8 cellular contexts compared by ENCODE assay signal in the genomic region with DNA sequence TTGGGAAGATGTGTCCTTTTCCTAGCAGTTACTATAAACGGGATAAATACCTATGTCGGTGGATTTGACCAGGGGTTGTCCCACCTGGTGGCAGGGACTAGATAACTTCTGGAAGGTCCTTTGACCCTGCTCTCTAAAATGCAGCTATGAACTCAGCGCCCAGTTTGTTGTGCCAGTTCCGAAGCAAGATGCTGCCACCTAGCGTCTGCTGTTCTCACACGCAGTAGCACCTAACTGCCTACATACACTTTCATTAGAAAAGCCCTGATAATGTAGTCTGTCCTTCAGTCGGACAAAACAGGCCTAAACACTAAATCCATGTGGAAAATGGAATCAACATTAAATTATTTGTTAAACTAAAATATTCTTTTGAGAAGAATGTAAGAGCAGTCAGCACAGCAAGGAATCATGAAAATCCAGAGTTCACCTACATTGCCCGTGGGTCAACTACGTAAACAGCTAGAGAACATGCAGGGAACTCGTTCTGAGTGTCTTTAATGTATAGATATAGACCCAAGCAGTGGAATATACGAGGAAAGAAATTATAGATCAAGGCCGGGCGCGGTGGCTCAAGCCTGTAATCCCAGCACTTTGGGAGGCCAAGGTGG. TPM values are rescaled to one million over a fixed set of nuclear protein-coding genes. Genes with fewer than 3 reads are reported as not detected.
DNase-seq lines count a peak whose midpoint lies in the region; ATAC-seq and TF ChIP-seq lines count a peak whose summit lies in the region.

No MANE protein-coding gene starts in this region.

- no peak overlapping the region for H3K27ac Mint-ChIP-seq in CD4-positive, CD25-positive, alpha-beta regulatory T cell
- no peak overlapping the region for H3K27ac Mint-ChIP-seq in activated CD4-positive, alpha-beta T cell treated with anti-CD3 and anti-CD28 coated beads for 36 hours

- no peaks in the 10 kb centered on the region for H3K9me3 ChIP-seq in CD4-positive, CD25-positive, alpha-beta regulatory T cell (ENCODE audit: control insufficient read depth in 2 of 2, low read length in 2 of 2)
- no peaks in the 10 kb centered on the region for H3K9me3 ChIP-seq in liver (ENCODE audit: control insufficient read depth in 4 of 4, low read length in 3 of 4)

- peaks cover 0 to 5% (median 0%) of the 10 kb centered on the region in 4 donors for H3K4me1 Mint-ChIP-seq in CD4-positive, CD25-positive, alpha-beta regulatory T cell
- H3K4me1 Mint-ChIP-seq in activated CD4-positive, alpha-beta T cell treated with anti-CD3 and anti-CD28 coated beads for 36 hours: peaks cover 13% of the 10 kb centered on the region

- intact Hi-C loops in activated CD4-positive, alpha-beta T cell treated with anti-CD3 and anti-CD28 coated beads for 36 hours (cut with DNase I, micrococcal nuclease): loop anchor here (1.0 kb wide), 2 partner anchors 146 to 504 kb away; no protein-coding TSS in a partner anchor

- TF ChIP-seq CTCF in choroid plexus epithelial cell (conservative IDR thresholded peaks at IDR 0.05; ENCODE audit: low read depth, low read length) (peak; percentile 98), liver (IDR thresholded peaks at IDR 0.05; ENCODE audit: low read depth, low read length, missing input control) (peak; percentile 88)

- H3K27me3 ChIP-seq in CD4-positive, CD25-positive, alpha-beta regulatory T cell (ENCODE audit: control insufficient read depth, insufficient read depth, low read length): no peaks in the 10 kb centered on the region
- H3K27me3 ChIP-seq in liver (ENCODE audit: control insufficient read depth in 4 of 4, insufficient read depth in 4 of 4, low read length in 3 of 4): no peaks in the 10 kb centered on the region

- H3K36me3 ChIP-seq in CD4-positive, CD25-positive, alpha-beta regulatory T cell (ENCODE audit: control insufficient read depth, insufficient read depth, low read length): peaks cover 2% of the 10 kb centered on the region
- H3K36me3 ChIP-seq in liver (ENCODE audit: control insufficient read depth in 4 of 4, insufficient read depth in 3 of 4, low read depth in 1 of 4, low read length in 3 of 4): peaks cover 0 to 7% (median 2%) of the 10 kb centered on the region in 4 donors

- no peak overlapping the region for H3K27ac ChIP-seq in CD4-positive, CD25-positive, alpha-beta regulatory T cell (ENCODE audit: insufficient read depth, low read length, poor library complexity, severe bottlenecking)
- no peak overlapping the region for H3K27ac ChIP-seq in liver (ENCODE audit: low read depth in 1 of 2, low read length in 2 of 2)

- peak; percentile 97 for TF ChIP-seq RAD21 in liver (IDR thresholded peaks at IDR 0.05)

- no peaks in the 10 kb centered on the region for H3K4me1 ChIP-seq in CD4-positive, CD25-positive, alpha-beta regulatory T cell (ENCODE audit: control insufficient read depth, insufficient read depth, low read length, poor library complexity, severe bottlenecking)
- H3K4me1 ChIP-seq in liver (ENCODE audit: control insufficient read depth in 4 of 4, insufficient read depth in 4 of 4, low read length in 3 of 4): peaks cover 0 to 22% (median 20%) of the 10 kb centered on the region in 4 donors

- POLR2A ChIA-PET in activated CD4-positive, alpha-beta T cell treated with anti-CD3 and anti-CD28 coated beads for 36 hours (lab: Charles Lee): no interaction called here

- H3K9me3 Mint-ChIP-seq in CD4-positive, CD25-positive, alpha-beta regulatory T cell: no peaks in the 10 kb centered on the region
- no peaks in the 10 kb centered on the region for H3K9me3 Mint-ChIP-seq in activated CD4-positive, alpha-beta T cell treated with anti-CD3 and anti-CD28 coated beads for 36 hours (ENCODE audit: low read depth)

- DNase-seq in CD4-positive, CD25-positive, alpha-beta regulatory T cell: peak; percentile 46 to 81 (median 62)
- peak; percentile 66 for DNase-seq in HCEC 1CT
- DNase-seq in NCI-H510A (lab: John Stamatoyannopoulos, UW): peak; percentile 47
- DNase-seq in activated CD4-positive, alpha-beta T cell treated with anti-CD3 and anti-CD28 coated beads for 36 hours: peak; percentile 84
- DNase-seq in choroid plexus epithelial cell (ENCODE audit: low read depth): peak; percentile 86
- DNase-seq in stimulated activated CD4-positive, alpha-beta T cell treated with anti-CD3 and anti-CD28 coated beads, TNF-alpha, amount 100 ng/mL, for 1 hour (ENCODE audit: low read depth in 3 of 3, low spot score in 1 of 3): peak; percentile 33 to 44 (median 34)

- no peaks in the 10 kb centered on the region for H3K27me3 Mint-ChIP-seq in CD4-positive, CD25-positive, alpha-beta regulatory T cell
- H3K27me3 Mint-ChIP-seq in activated CD4-positive, alpha-beta T cell treated with anti-CD3 and anti-CD28 coated beads for 36 hours: no peaks in the 10 kb centered on the region

- WGBS in liver: 41% methylated on average over 14 of the region's 14 CpGs

- H3K9ac ChIP-seq in liver (ENCODE audit: low read depth in 1 of 2, low read length in 2 of 2): no peak overlapping the region

- H3K4me3 Mint-ChIP-seq in CD4-positive, CD25-positive, alpha-beta regulatory T cell: no peak overlapping the region
- H3K4me3 Mint-ChIP-seq in activated CD4-positive, alpha-beta T cell treated with anti-CD3 and anti-CD28 coated beads for 36 hours: no peak overlapping the region

- H3K4me3 ChIP-seq in CD4-positive, CD25-positive, alpha-beta regulatory T cell (ENCODE audit: low read depth, low read length): no peak overlapping the region
- H3K4me3 ChIP-seq in choroid plexus epithelial cell (ENCODE audit: low read depth, low read length): no peak overlapping the region
- H3K4me3 ChIP-seq in liver (ENCODE audit: low read depth in 1 of 3, low read length in 3 of 3): no peak overlapping the region

- ATAC-seq in CD4-positive, CD25-positive, alpha-beta regulatory T cell (ENCODE audit: low read depth in 2 of 2): peak; percentile 58 to 68
- peak; percentile 87 for ATAC-seq in activated CD4-positive, alpha-beta T cell treated with anti-CD3 and anti-CD28 coated beads for 36 hours
- no peak for ATAC-seq in HG03280 (IDR thresholded peaks at IDR 0.05; ENCODE audit: unreplicated experiment)

- H3K36me3 Mint-ChIP-seq in CD4-positive, CD25-positive, alpha-beta regulatory T cell: peaks cover 18% of the 10 kb centered on the region
- H3K36me3 Mint-ChIP-seq in activated CD4-positive, alpha-beta T cell treated with anti-CD3 and anti-CD28 coated beads for 36 hours (ENCODE audit: low read depth): peaks cover 2% of the 10 kb centered on the region

- CTCF ChIA-PET in activated CD4-positive, alpha-beta T cell treated with anti-CD3 and anti-CD28 coated beads for 36 hours (lab: Charles Lee): interaction anchor here (0.6 to 4.6 kb wide), 33 partner anchors 8 to 506 kb away, joined by 3 to 39 read pairs (median 4); partner anchors contain the start of gene CRACR2A

TF ChIP-seq in liver, 16 proteins besides CTCF, POLR2A, EP300 and RAD21:
- TF ChIP-seq TAF1 (conservative IDR thresholded peaks at IDR 0.05) (no peak), RXRA (IDR thresholded peaks at IDR 0.05) (peak; percentile 55 to 61), HNF4A (conservative IDR thresholded peaks at IDR 0.05) (peak; percentile 14 to 31), NR2F2 (IDR thresholded peaks at IDR 0.05) (peak; percentile 14), YY1 (IDR thresholded peaks at IDR 0.05) (no peak)
- TF ChIP-seq, protein P1, sequence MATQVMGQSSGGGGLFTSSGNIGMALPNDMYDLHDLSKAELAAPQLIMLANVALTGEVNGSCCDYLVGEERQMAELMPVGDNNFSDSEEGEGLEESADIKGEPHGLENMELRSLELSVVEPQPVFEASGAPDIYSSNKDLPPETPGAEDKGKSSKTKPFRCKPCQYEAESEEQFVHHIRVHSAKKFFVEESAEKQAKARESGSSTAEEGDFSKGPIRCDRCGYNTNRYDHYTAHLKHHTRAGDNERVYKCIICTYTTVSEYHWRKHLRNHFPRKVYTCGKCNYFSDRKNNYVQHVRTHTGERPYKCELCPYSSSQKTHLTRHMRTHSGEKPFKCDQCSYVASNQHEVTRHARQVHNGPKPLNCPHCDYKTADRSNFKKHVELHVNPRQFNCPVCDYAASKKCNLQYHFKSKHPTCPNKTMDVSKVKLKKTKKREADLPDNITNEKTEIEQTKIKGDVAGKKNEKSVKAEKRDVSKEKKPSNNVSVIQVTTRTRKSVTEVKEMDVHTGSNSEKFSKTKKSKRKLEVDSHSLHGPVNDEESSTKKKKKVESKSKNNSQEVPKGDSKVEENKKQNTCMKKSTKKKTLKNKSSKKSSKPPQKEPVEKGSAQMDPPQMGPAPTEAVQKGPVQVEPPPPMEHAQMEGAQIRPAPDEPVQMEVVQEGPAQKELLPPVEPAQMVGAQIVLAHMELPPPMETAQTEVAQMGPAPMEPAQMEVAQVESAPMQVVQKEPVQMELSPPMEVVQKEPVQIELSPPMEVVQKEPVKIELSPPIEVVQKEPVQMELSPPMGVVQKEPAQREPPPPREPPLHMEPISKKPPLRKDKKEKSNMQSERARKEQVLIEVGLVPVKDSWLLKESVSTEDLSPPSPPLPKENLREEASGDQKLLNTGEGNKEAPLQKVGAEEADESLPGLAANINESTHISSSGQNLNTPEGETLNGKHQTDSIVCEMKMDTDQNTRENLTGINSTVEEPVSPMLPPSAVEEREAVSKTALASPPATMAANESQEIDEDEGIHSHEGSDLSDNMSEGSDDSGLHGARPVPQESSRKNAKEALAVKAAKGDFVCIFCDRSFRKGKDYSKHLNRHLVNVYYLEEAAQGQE (IDR thresholded peaks at IDR 0.05): no peak

RNA-seq across cellular contexts. Expression of gene CRACR2A, which starts 51.1 kb away (rescaled TPM):
- total RNA-seq in CD4-positive, CD25-positive, alpha-beta regulatory T cell: 42.9 TPM
- 10 to 100 TPM in 3 of 4 donors, 1 to 10 TPM in 1; 8.2 to 13.7 (median 11.3) TPM for polyA plus RNA-seq in CD4-positive, CD25-positive, alpha-beta regulatory T cell
- 10 to 100 TPM; 19.2 to 22.5 TPM for total RNA-seq in activated CD4-positive, alpha-beta T cell treated with anti-CD3 and anti-CD28 coated beads for 36 hours
- total RNA-seq in liver: 1 to 10 TPM; 2.5 to 4.2 TPM
- polyA plus RNA-seq in liver: under 1 TPM; 0.33 to 0.37 TPM

Comparison
In these comparisons a context has a peak if more than half of its experiments do, and no peak if none do; other contexts are left out.
1. DNase-seq: peak in every context shown above with its lines; median percentile 86 in choroid plexus epithelial cell; 84 in activated CD4-positive, alpha-beta T cell treated with anti-CD3 and anti-CD28 coated beads for 36 hours; 66 in HCEC 1CT; 62 in CD4-positive, CD25-positive, alpha-beta regulatory T cell; 47 in NCI-H510A; 34 in stimulated activated CD4-positive, alpha-beta T cell treated with anti-CD3 and anti-CD28 coated beads, TNF-alpha, amount 100 ng/mL, for 1 hour.